In the genomic region with DNA sequence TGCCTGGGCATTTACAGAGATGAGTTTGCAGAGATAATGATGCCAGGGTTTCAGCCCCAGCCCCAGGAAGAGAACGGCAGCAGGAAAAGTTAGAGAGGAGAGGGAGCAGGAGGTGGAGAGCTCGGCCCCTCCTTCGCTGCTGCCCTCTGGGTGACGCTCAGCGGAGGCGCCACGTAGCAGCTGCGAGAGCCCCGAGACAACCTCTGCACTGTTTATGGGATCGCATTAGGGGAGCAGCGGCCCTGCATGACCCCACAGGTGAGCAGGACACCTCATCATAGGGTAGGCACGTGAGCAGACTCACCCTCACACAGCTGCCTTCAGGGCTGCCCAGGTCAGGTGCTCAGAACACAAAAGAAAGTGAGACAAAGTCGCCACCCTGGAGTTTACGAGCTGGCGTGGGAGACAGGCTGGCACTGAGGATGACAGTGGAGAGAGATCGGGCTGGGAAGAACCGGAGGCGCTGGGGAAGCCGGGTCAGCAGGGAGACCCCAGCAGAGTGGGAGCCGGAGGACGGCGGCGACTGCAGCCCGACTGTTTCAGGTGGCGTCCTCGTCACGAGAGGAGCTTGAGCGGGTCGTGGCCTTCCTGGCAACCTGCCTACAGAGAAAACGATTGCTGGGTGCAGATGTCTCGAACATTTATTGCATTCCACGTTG, we compare ENCODE assay signal across 12 cellular contexts.
DNase-seq lines count a peak whose midpoint lies in the region; ATAC-seq and TF ChIP-seq lines count a peak whose summit lies in the region.
"Had no signal": no experiment of that assay in that cellular context is flagged by ENCODE, and none has a peak within 500 bp of the region (broad histone marks: within the 10 kb centered on the region; RNA-seq: fewer than 3 reads in every experiment).

No MANE protein-coding gene starts in this region.

- no peaks in the 10 kb centered on the region for H3K79me2 ChIP-seq in SK-N-SH (ENCODE audit: insufficient read depth)

- H3K27ac ChIP-seq in SK-N-SH (ENCODE audit: low read depth in 2 of 2, low read length in 1 of 2), result no peak overlapping the region
- no peak overlapping the region for H3K27ac ChIP-seq in lung (ENCODE audit: low read depth in 1 of 2, low read length in 1 of 2)
- H3K27ac ChIP-seq: heart right ventricle had no signal

- TF ChIP-seq RAD21 in SK-N-SH (IDR thresholded peaks at IDR 0.05; ENCODE audit: low read length), result no peak

- H3F3A ChIP-seq in SK-N-SH (replicated peaks; ENCODE audit: insufficient read depth), result no peaks in the 10 kb centered on the region

- H3K4me3 Mint-ChIP-seq in type B pancreatic cell, result peak overlapping the region; percentile 90
- H3K4me3 Mint-ChIP-seq: CD4-positive, CD25-positive, alpha-beta regulatory T cell had no signal

- H3K4me3 ChIP-seq in SK-N-SH (ENCODE audit: low read depth in 2 of 2, low read length in 1 of 2), result no peak overlapping the region
- peak overlapping the region; percentile 34 for H3K4me3 ChIP-seq in WI38 (ENCODE audit: low read depth, low read length)
- no peak overlapping the region for H3K4me3 ChIP-seq in lung

- peaks cover 3% of the 10 kb centered on the region for H3K27me3 Mint-ChIP-seq in type B pancreatic cell

- 67% methylated on average over 32 of the region's 32 CpGs for WGBS in SK-N-SH (ENCODE audit: low lambda C conversion rate)
- WGBS in lung, 2 donors, result 35 to 56% methylated on average over 32 of the region's 32 CpGs

- no peak overlapping the region for H2AFZ ChIP-seq in SK-N-SH (ENCODE audit: low read depth)

- POLR2A ChIA-PET in SK-N-SH (lab: Yijun Ruan, JAX), result interaction anchor here (0.8 kb wide), 1 partner anchor 20 kb away, joined by 3 read pairs; no protein-coding TSS in a partner anchor

- H3K9me3 Mint-ChIP-seq in type B pancreatic cell, result no peaks in the 10 kb centered on the region
- H3K9me3 Mint-ChIP-seq: CD4-positive, CD25-positive, alpha-beta regulatory T cell had no signal

- ATAC-seq in SK-N-SH treated with all-trans-retinoic acid at 6 μM for 48 hours (peak; percentile 20; the same call in 1 of the 3 replicates), lung (ENCODE audit: insufficient read depth, low FRiP score) (peak; percentile 63), HG03025 (IDR thresholded peaks at IDR 0.05; ENCODE audit: low FRiP score, unreplicated experiment) (no peak), GM19467 (IDR thresholded peaks at IDR 0.05; ENCODE audit: unreplicated experiment) (no peak)

- H3K4me2 ChIP-seq in SK-N-SH, result no peak overlapping the region

- H3K36me3 ChIP-seq in SK-N-SH (replicated peaks in 1 of 2; ENCODE audit: control insufficient read depth in 1 of 2, insufficient read depth in 2 of 2, low read length in 1 of 2) (no peaks in the 10 kb centered on the region), lung (ENCODE audit: control insufficient read depth in 2 of 2, insufficient read depth in 2 of 2, low read length in 2 of 2) (no peaks in the 10 kb centered on the region)
- H3K36me3 ChIP-seq: heart right ventricle had no signal

- CTCF ChIA-PET in SK-N-SH (lab: Yijun Ruan, JAX), result interaction anchor here (0.8 to 6.5 kb wide), 5 partner anchors 14 to 287 kb away, joined by 3 to 31 read pairs (median 7); a partner anchor contains a TSS

- no peak overlapping the region for H3K9ac ChIP-seq in SK-N-SH

- no peak for DNase-seq in SK-N-SH
- DNase-seq in lung (ENCODE audit: low spot score), result no peak
- no peak for DNase-seq in type B pancreatic cell (ENCODE audit: extremely low spot score, unreplicated experiment)
- DNase-seq in stimulated activated naive CD4-positive, alpha-beta T cell (lab: John Stamatoyannopoulos, UW), result no peak
- DNase-seq: amniotic stem cell; CD4-positive, CD25-positive, alpha-beta regulatory T cell; heart right ventricle; NCI-H1436 had no signal

- H3K27me3 ChIP-seq in SK-N-SH (ENCODE audit: insufficient read depth) (no peaks in the 10 kb centered on the region), lung (ENCODE audit: control insufficient read depth, insufficient read depth) (no peaks in the 10 kb centered on the region)

- no peak for TF ChIP-seq CTCF in SK-N-SH (IDR thresholded peaks at IDR 0.05)
- TF ChIP-seq CTCF in WI38 (IDR thresholded peaks at IDR 0.05; ENCODE audit: low read depth, low read length), result no peak
- TF ChIP-seq CTCF in lung (IDR thresholded peaks at IDR 0.05; ENCODE audit: control extremely low read depth, extremely low read depth), result no peak
- no peak for TF ChIP-seq CTCF in type B pancreatic cell (conservative IDR thresholded peaks at IDR 0.05)

- H3K36me3 Mint-ChIP-seq in type B pancreatic cell, result no peaks in the 10 kb centered on the region
- H3K36me3 Mint-ChIP-seq: CD4-positive, CD25-positive, alpha-beta regulatory T cell had no signal

- H3K4me1 Mint-ChIP-seq in type B pancreatic cell (ENCODE audit: unreplicated experiment), result peaks cover 19% of the 10 kb centered on the region
- H3K4me1 Mint-ChIP-seq: CD4-positive, CD25-positive, alpha-beta regulatory T cell had no signal

- H3K9me3 ChIP-seq in SK-N-SH (no peaks in the 10 kb centered on the region), lung (ENCODE audit: control insufficient read depth in 2 of 2, insufficient read depth in 1 of 2, low read length in 1 of 2) (peaks cover 0 to 2% of the 10 kb centered on the region in 2 donors)
- H3K9me3 ChIP-seq: heart right ventricle had no signal

- H3K9me2 ChIP-seq in SK-N-SH, result no peaks in the 10 kb centered on the region

- H4K20me1 ChIP-seq in SK-N-SH (ENCODE audit: insufficient read depth), result no peaks in the 10 kb centered on the region

- H3K27ac Mint-ChIP-seq in type B pancreatic cell, result peak overlapping the region; percentile 99

- TF ChIP-seq EP300 in SK-N-SH (IDR thresholded peaks at IDR 0.05; ENCODE audit: borderline replicate concordance in 1 of 2, low read depth in 1 of 2, low read length in 1 of 2), result no peak

- H3K4me1 ChIP-seq in SK-N-SH (ENCODE audit: control insufficient read depth in 1 of 2, insufficient read depth in 2 of 2, low read depth in 1 of 2, low read length in 1 of 2) (peaks cover 0 to 13% of the 10 kb centered on the region in 2 experiments; a peak in 1 of 4 replicates), lung (ENCODE audit: control insufficient read depth in 2 of 2, insufficient read depth in 2 of 2, low read length in 2 of 2) (peaks cover 0 to 4% of the 10 kb centered on the region in 2 donors)

TF ChIP-seq in SK-N-SH treated with all-trans-retinoic acid at 6 μM for 48 hours, 23 proteins besides CTCF, POLR2A, EP300 and RAD21 (continues in another document):
- TF ChIP-seq GLIS3 (CRISPR knock-in tag; IDR thresholded peaks at IDR 0.05), result no peak
- TF ChIP-seq, protein P1, sequence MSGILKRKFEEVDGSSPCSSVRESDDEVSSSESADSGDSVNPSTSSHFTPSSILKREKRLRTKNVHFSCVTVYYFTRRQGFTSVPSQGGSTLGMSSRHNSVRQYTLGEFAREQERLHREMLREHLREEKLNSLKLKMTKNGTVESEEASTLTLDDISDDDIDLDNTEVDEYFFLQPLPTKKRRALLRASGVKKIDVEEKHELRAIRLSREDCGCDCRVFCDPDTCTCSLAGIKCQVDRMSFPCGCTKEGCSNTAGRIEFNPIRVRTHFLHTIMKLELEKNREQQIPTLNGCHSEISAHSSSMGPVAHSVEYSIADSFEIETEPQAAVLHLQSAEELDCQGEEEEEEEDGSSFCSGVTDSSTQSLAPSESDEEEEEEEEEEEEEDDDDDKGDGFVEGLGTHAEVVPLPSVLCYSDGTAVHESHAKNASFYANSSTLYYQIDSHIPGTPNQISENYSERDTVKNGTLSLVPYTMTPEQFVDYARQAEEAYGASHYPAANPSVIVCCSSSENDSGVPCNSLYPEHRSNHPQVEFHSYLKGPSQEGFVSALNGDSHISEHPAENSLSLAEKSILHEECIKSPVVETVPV (CRISPR knock-in tag; IDR thresholded peaks at IDR 0.05), result no peak
- TF ChIP-seq ARNTL (CRISPR knock-in tag; IDR thresholded peaks at IDR 0.05; ENCODE audit: borderline replicate concordance, low read depth), result no peak
- no peak for TF ChIP-seq ZC3H10 (CRISPR knock-in tag; IDR thresholded peaks at IDR 0.05)
- TF ChIP-seq ZNF8 (CRISPR knock-in tag; IDR thresholded peaks at IDR 0.05), result no peak
- no peak for TF ChIP-seq PPARA (CRISPR knock-in tag; IDR thresholded peaks at IDR 0.05; ENCODE audit: borderline replicate concordance)
- TF ChIP-seq TCF4 (CRISPR knock-in tag; IDR thresholded peaks at IDR 0.05; ENCODE audit: borderline replicate concordance), result no peak
- TF ChIP-seq ZNF565 (CRISPR knock-in tag; conservative IDR thresholded peaks at IDR 0.05; ENCODE audit: low read depth), result no peak
- no peak for TF ChIP-seq BACH2 (CRISPR knock-in tag; IDR thresholded peaks at IDR 0.05; ENCODE audit: borderline replicate concordance)
- TF ChIP-seq ZFP3 (CRISPR knock-in tag; IDR thresholded peaks at IDR 0.05), result no peak
- no peak for TF ChIP-seq ZFP30 (CRISPR knock-in tag; IDR thresholded peaks at IDR 0.05)
- no peak for TF ChIP-seq SNAI2 (CRISPR knock-in tag; IDR thresholded peaks at IDR 0.05)

TF ChIP-seq in SK-N-SH, 30 proteins besides CTCF, POLR2A, EP300 and RAD21:
- TF ChIP-seq SMC3 (IDR thresholded peaks at IDR 0.05; ENCODE audit: low read depth, low read length) (no peak), TEAD4 (IDR thresholded peaks at IDR 0.05; ENCODE audit: borderline replicate concordance, insufficient read depth) (no peak), MXI1 (IDR thresholded peaks at IDR 0.05; ENCODE audit: low read depth, low read length) (no peak), EZH2phosphoT487 (IDR thresholded peaks at IDR 0.05; ENCODE audit: borderline replicate concordance, low read depth) (no peak)

Comparison
In these comparisons a context has a peak if more than half of its experiments do, and no peak if none do; other contexts are left out.
1. ATAC-seq: peak in SK-N-SH treated with all-trans-retinoic acid at 6 μM for 48 hours (single experiment) and lung (single experiment); none in HG03025 (single experiment) and GM19467 (single experiment).